In genomic region chr17:70989301-70989700, GRCh38 we compare ENCODE assay signal across 22 cellular contexts.
DNase-seq lines count a peak whose midpoint lies in the region; ATAC-seq, FAIRE-seq and TF ChIP-seq lines count a peak whose summit lies in the region.
"Had no signal": no experiment of that assay in that cellular context is flagged by ENCODE, and none has a peak within 500 bp of the region (broad histone marks: within the 10 kb centered on the region; RNA-seq: fewer than 3 reads in every experiment).

No MANE protein-coding gene starts in this region.

- POLR2A ChIA-PET in H1 (lab: Charles Lee; ENCODE audit: partially characterized antibody) = no interaction called here

- H2BK15ac ChIP-seq in H1 (ENCODE audit: low read length) = no peak overlapping the region

- H3K4me2 ChIP-seq in astrocyte (ENCODE audit: low read length) (no peak overlapping the region), H1 (ENCODE audit: insufficient read depth in 1 of 2, low read depth in 2 of 2, low read length in 2 of 2) (no peak overlapping the region)

- no peak for TF ChIP-seq POLR2A in H1 (IDR thresholded peaks at IDR 0.05; ENCODE audit: control extremely low read depth in 1 of 2, low read depth in 2 of 2, low read length in 2 of 2)

- H3K56ac ChIP-seq in H1 (replicated peaks; ENCODE audit: insufficient read length, low read depth, low read length) = no peak overlapping the region

- no peak overlapping the region for H3K27ac ChIP-seq in astrocyte (ENCODE audit: low read depth, low read length)
- no peak overlapping the region for H3K27ac ChIP-seq in H1 (ENCODE audit: low read depth, low read length)

- peaks cover 2% of the 10 kb centered on the region for H3K9me3 ChIP-seq in astrocyte (ENCODE audit: insufficient read depth, low read depth, low read length)
- peaks cover 15 to 18% of the 10 kb centered on the region in 2 experiments for H3K9me3 ChIP-seq in H1 (ENCODE audit: insufficient read depth in 2 of 2, low read depth in 1 of 2, low read length in 1 of 2)

- H2BK5ac ChIP-seq in H1 (ENCODE audit: low read depth, low read length) = no peak overlapping the region; the same call in 1 of the 2 replicates

- H2AFZ ChIP-seq in astrocyte (ENCODE audit: low read depth, low read length) (no peak overlapping the region), H1 (ENCODE audit: low read length) (no peak overlapping the region)

- H3K27me3 Mint-ChIP-seq in astrocyte (ENCODE audit: low read depth, unreplicated experiment) (no peaks in the 10 kb centered on the region), mesothelial cell of epicardium (ENCODE audit: low read depth) (no peaks in the 10 kb centered on the region)
- H3K27me3 Mint-ChIP-seq: CD4-positive, CD25-positive, alpha-beta regulatory T cell; CD8-positive, alpha-beta memory T cell; IgD-negative memory B cell had no signal

- H3K36me3 Mint-ChIP-seq in astrocyte (ENCODE audit: low read depth, unreplicated experiment) = no peaks in the 10 kb centered on the region
- peaks cover 8% of the 10 kb centered on the region for H3K36me3 Mint-ChIP-seq in mesothelial cell of epicardium
- H3K36me3 Mint-ChIP-seq: CD4-positive, CD25-positive, alpha-beta regulatory T cell; CD8-positive, alpha-beta memory T cell had no signal

- 87% methylated on average over 5 of the region's 5 CpGs; no CpG with 5 or more reads in 1 of the 2 experiments for WGBS in H1 (ENCODE audit: extremely low coverage in 1 of 2, insufficient coverage in 1 of 2, insufficient read length in 1 of 2, insufficient replicate concordance in 2 of 2, low coverage in 1 of 2, low lambda C conversion rate in 2 of 2, missing lambda C conversion rate in 1 of 2), 2 experiments

- no peak for ATAC-seq in HG03280 (IDR thresholded peaks at IDR 0.05; ENCODE audit: unreplicated experiment)
- ATAC-seq: GM12878, HepG2 had no signal

- no peaks in the 10 kb centered on the region for H3K4me1 ChIP-seq in astrocyte (ENCODE audit: insufficient read depth, low read length)
- peaks cover 0 to 10% (median 9%) of the 10 kb centered on the region in 4 experiments; a peak in 5 of 7 replicates for H3K4me1 ChIP-seq in H1 (replicated peaks in 1 of 4; ENCODE audit: control insufficient read depth in 3 of 4, insufficient read depth in 4 of 4, low read length in 3 of 4)
- H3K4me1 ChIP-seq: BE2C had no signal

- no peak overlapping the region for H2BK20ac ChIP-seq in H1 (ENCODE audit: low read length)

- no peaks in the 10 kb centered on the region for H3K79me2 ChIP-seq in astrocyte (ENCODE audit: insufficient read depth, low read length)
- no peaks in the 10 kb centered on the region for H3K79me2 ChIP-seq in H1 (ENCODE audit: control insufficient read depth in 1 of 2, insufficient read depth in 2 of 2, low read length in 2 of 2)

- H3K9ac ChIP-seq in astrocyte (ENCODE audit: low read length) = no peak overlapping the region
- no peak overlapping the region for H3K9ac ChIP-seq in H1 (replicated peaks in 1 of 4; ENCODE audit: extremely low read depth in 1 of 4, low read depth in 3 of 4, low read length in 3 of 4)

- FAIRE-seq in astrocyte (lab: Jason Lieb, UNC) (no peak), H1 (lab: Jason Lieb, UNC) (no peak)
- FAIRE-seq: A204.1, GM12878, H54, HepG2 had no signal

- H3K9me3 Mint-ChIP-seq in astrocyte (ENCODE audit: unreplicated experiment) (peaks cover 5% of the 10 kb centered on the region), mesothelial cell of epicardium (peaks cover 21% of the 10 kb centered on the region)

- H3K36me3 ChIP-seq in astrocyte (ENCODE audit: insufficient read depth, low read length) = no peaks in the 10 kb centered on the region
- peaks cover 0 to 9% (median 0%) of the 10 kb centered on the region in 4 experiments; a peak in 1 of 8 replicates for H3K36me3 ChIP-seq in H1 (ENCODE audit: control insufficient read depth in 2 of 4, insufficient read depth in 4 of 4, low read length in 3 of 4)
- H3K36me3 ChIP-seq: BE2C had no signal

- H3K23ac ChIP-seq in H1 (ENCODE audit: insufficient read length) = no peak overlapping the region

- H3K23me2 ChIP-seq in H1 (ENCODE audit: low read depth, low read length) = no peaks in the 10 kb centered on the region

- DNase-seq in astrocyte (ENCODE audit: low read depth) = peak; percentile 68
- DNase-seq in H1 (ENCODE audit: low read depth in 1 of 2, low spot score in 2 of 2) = no peak
- DNase-seq in mesothelial cell of epicardium (ENCODE audit: low spot score in 2 of 2, unreplicated experiment in 2 of 2) = no peak
- no peak for DNase-seq in GOT3 (lab: John Stamatoyannopoulos, UW)
- no peak for DNase-seq in activated naive CD4-positive, alpha-beta T cell treated with anti-CD3 and anti-CD28 coated beads, Interleukin-2, amount 50 U/mL, for 16 hours
- DNase-seq: ACHN; BE2C; C1 segment of cervical spinal cord; CD4-positive, CD25-positive, alpha-beta regulatory T cell; CD8-positive, alpha-beta memory T cell; COR-L47; DMS 273 treated with DMSO at 0.1 percent for 48 hours; DMS53; DND-41; EL; HCEC 1CT had no signal

- no peak for TF ChIP-seq CTCF in astrocyte (IDR thresholded peaks at IDR 0.05; ENCODE audit: insufficient read depth, low read depth, low read length)
- TF ChIP-seq CTCF in H1 (IDR thresholded peaks at IDR 0.05; ENCODE audit: control extremely low read depth in 1 of 3, insufficient read depth in 1 of 3, low read depth in 1 of 3, low read length in 3 of 3) = no peak
- no peak for TF ChIP-seq CTCF in mesothelial cell of epicardium (IDR thresholded peaks at IDR 0.05; ENCODE audit: unreplicated experiment)

- H3K4me3 ChIP-seq in astrocyte (ENCODE audit: insufficient read depth, low read depth, low read length) (no peak overlapping the region), H1 (ENCODE audit: extremely low read depth in 1 of 4, insufficient read depth in 2 of 4, low read depth in 3 of 4, low read length in 4 of 4) (no peak overlapping the region)
- H3K4me3 ChIP-seq: GM12878 had no signal

- H2BK120ac ChIP-seq in H1 (replicated peaks; ENCODE audit: low read depth, low read length) = peak overlapping the region; percentile 26

- H2BK12ac ChIP-seq in H1 (ENCODE audit: low read depth, low read length) = no peak overlapping the region; the same call in 1 of the 2 replicates

- no peak overlapping the region for H4K8ac ChIP-seq in H1 (ENCODE audit: extremely low read depth, insufficient read depth, low read length)

- H3K27me3 ChIP-seq in astrocyte (ENCODE audit: insufficient read depth, low read length) (no peaks in the 10 kb centered on the region), H1 (replicated peaks in 1 of 4; ENCODE audit: control insufficient read depth in 3 of 4, extremely low read depth in 1 of 4, insufficient read depth in 3 of 4, low read length in 3 of 4) (no peaks in the 10 kb centered on the region)
- H3K27me3 ChIP-seq: BE2C had no signal

- H2AK5ac ChIP-seq in H1 (ENCODE audit: low read depth, low read length) = no peak overlapping the region

- H3K4ac ChIP-seq in H1 (replicated peaks; ENCODE audit: insufficient read length, low read depth, low read length) = no peak overlapping the region

- H3K79me1 ChIP-seq in H1 (ENCODE audit: low read depth, low read length) = no peaks in the 10 kb centered on the region

- no peak overlapping the region for H3K27ac Mint-ChIP-seq in astrocyte (ENCODE audit: unreplicated experiment)
- peak overlapping the region; percentile 2 for H3K27ac Mint-ChIP-seq in mesothelial cell of epicardium
- H3K27ac Mint-ChIP-seq: CD4-positive, CD25-positive, alpha-beta regulatory T cell; CD8-positive, alpha-beta memory T cell had no signal

- TF ChIP-seq EP300 in H1 (IDR thresholded peaks at IDR 0.05; ENCODE audit: borderline replicate concordance in 1 of 2, low read depth in 2 of 2, low read length in 2 of 2) = no peak

- TF ChIP-seq RAD21 in H1 (IDR thresholded peaks at IDR 0.05 in 1 of 2, conservative IDR thresholded peaks at IDR 0.05 in 1 of 2; ENCODE audit: low read depth in 2 of 2, low read length in 2 of 2) = no peak

- no peak overlapping the region for H3K14ac ChIP-seq in H1 (ENCODE audit: insufficient read length)

- no peak overlapping the region; the same call in 1 of the 2 replicates for H3K18ac ChIP-seq in H1 (ENCODE audit: extremely low read depth, low read length)

- no peak overlapping the region for H3K4me3 Mint-ChIP-seq in astrocyte (ENCODE audit: unreplicated experiment)
- no peak overlapping the region for H3K4me3 Mint-ChIP-seq in mesothelial cell of epicardium
- H3K4me3 Mint-ChIP-seq: CD4-positive, CD25-positive, alpha-beta regulatory T cell; CD8-positive, alpha-beta memory T cell had no signal

- no peak overlapping the region for H4K5ac ChIP-seq in H1 (ENCODE audit: insufficient read length, low read depth, low read length)

- H4K20me1 ChIP-seq in astrocyte (ENCODE audit: insufficient read depth, low read length) (no peaks in the 10 kb centered on the region), H1 (replicated peaks in 1 of 2; ENCODE audit: control insufficient read depth in 1 of 2, insufficient read depth in 2 of 2, low read length in 2 of 2) (no peaks in the 10 kb centered on the region)

- H3K4me1 Mint-ChIP-seq in astrocyte (ENCODE audit: low read depth, unreplicated experiment) (no peaks in the 10 kb centered on the region), mesothelial cell of epicardium (peaks cover 23% of the 10 kb centered on the region)
- H3K4me1 Mint-ChIP-seq: CD4-positive, CD25-positive, alpha-beta regulatory T cell; CD8-positive, alpha-beta memory T cell; IgD-negative memory B cell had no signal

- CTCF ChIA-PET in H1 (lab: Charles Lee; ENCODE audit: partially characterized antibody) = interaction anchor here (0.8 kb wide), 1 partner anchor 40 kb away, joined by 4 read pairs; no protein-coding TSS in a partner anchor

- no peak overlapping the region for H4K91ac ChIP-seq in H1 (replicated peaks; ENCODE audit: insufficient read length, low read length)

TF ChIP-seq in H1, 55 proteins besides CTCF, POLR2A, EP300 and RAD21 (continues in another document):
- no peak for TF ChIP-seq CBX8 (IDR thresholded peaks at IDR 0.05; ENCODE audit: borderline replicate concordance, low read depth, low read length)
- no peak for TF ChIP-seq KDM4A (IDR thresholded peaks at IDR 0.05; ENCODE audit: low read depth, low read length, severe bottlenecking)
- no peak for TF ChIP-seq TEAD4 (IDR thresholded peaks at IDR 0.05; ENCODE audit: low read depth, low read length)
- TF ChIP-seq GTF2F1 (IDR thresholded peaks at IDR 0.05; ENCODE audit: borderline replicate concordance, low read depth, low read length) = no peak
- TF ChIP-seq TBP (IDR thresholded peaks at IDR 0.05; ENCODE audit: low read depth, low read length) = no peak
- TF ChIP-seq PHF8 (conservative IDR thresholded peaks at IDR 0.05; ENCODE audit: low read depth, low read length) = no peak
- TF ChIP-seq SIX5 (IDR thresholded peaks at IDR 0.05; ENCODE audit: low read depth, low read length) = no peak
- no peak for TF ChIP-seq CBX5 (IDR thresholded peaks at IDR 0.05; ENCODE audit: low read depth, low read length)
- no peak for TF ChIP-seq SIRT6 (IDR thresholded peaks at IDR 0.05; ENCODE audit: low read length)
- TF ChIP-seq ATF3 (IDR thresholded peaks at IDR 0.05; ENCODE audit: insufficient read depth, low read depth, low read length) = no peak
